1 cellular context compared by ENCODE assay signal in the genomic region with DNA sequence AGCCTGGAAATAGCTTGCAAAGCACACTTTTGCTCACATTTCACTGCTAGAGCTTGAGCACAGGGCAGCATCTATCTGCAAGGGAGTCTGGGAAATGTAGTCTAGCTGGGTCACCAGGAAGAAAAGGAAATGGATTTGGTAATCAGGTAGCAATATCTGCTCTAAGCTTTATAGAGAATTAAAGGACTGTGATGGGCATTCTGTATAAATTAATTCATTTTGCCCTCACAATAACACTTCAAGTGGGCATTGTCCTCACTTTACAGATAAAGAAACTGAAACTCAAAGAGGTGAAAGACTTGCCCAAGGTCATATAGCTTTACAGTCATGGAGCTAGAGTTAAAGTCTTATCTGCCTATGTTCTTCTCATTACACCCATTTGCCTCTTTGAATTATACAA.
TF ChIP-seq lines count a peak whose summit lies in the region.

No MANE protein-coding gene starts in this region.

TF ChIP-seq in HCT116, 20 proteins besides CTCF, POLR2A, EP300 and RAD21 (continued from another document):
- TF ChIP-seq, protein P1, sequence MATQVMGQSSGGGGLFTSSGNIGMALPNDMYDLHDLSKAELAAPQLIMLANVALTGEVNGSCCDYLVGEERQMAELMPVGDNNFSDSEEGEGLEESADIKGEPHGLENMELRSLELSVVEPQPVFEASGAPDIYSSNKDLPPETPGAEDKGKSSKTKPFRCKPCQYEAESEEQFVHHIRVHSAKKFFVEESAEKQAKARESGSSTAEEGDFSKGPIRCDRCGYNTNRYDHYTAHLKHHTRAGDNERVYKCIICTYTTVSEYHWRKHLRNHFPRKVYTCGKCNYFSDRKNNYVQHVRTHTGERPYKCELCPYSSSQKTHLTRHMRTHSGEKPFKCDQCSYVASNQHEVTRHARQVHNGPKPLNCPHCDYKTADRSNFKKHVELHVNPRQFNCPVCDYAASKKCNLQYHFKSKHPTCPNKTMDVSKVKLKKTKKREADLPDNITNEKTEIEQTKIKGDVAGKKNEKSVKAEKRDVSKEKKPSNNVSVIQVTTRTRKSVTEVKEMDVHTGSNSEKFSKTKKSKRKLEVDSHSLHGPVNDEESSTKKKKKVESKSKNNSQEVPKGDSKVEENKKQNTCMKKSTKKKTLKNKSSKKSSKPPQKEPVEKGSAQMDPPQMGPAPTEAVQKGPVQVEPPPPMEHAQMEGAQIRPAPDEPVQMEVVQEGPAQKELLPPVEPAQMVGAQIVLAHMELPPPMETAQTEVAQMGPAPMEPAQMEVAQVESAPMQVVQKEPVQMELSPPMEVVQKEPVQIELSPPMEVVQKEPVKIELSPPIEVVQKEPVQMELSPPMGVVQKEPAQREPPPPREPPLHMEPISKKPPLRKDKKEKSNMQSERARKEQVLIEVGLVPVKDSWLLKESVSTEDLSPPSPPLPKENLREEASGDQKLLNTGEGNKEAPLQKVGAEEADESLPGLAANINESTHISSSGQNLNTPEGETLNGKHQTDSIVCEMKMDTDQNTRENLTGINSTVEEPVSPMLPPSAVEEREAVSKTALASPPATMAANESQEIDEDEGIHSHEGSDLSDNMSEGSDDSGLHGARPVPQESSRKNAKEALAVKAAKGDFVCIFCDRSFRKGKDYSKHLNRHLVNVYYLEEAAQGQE (IDR thresholded peaks at IDR 0.05; ENCODE audit: low read depth), result no peak
- TF ChIP-seq FOSL1 (IDR thresholded peaks at IDR 0.05; ENCODE audit: low read depth) (no peak), POLR2AphosphoS5 (IDR thresholded peaks at IDR 0.05; ENCODE audit: low read depth, low read length) (no peak), ELF1 (IDR thresholded peaks at IDR 0.05; ENCODE audit: borderline replicate concordance, low read depth) (peak; percentile 5; the same call in 1 of the 2 replicates), EGR1 (IDR thresholded peaks at IDR 0.05; ENCODE audit: low read depth) (no peak), CBX3 (IDR thresholded peaks at IDR 0.05; ENCODE audit: low read depth) (no peak), YY1 (IDR thresholded peaks at IDR 0.05; ENCODE audit: extremely low read depth, insufficient replicate concordance, low read depth, low read length) (no peak), SP1 (IDR thresholded peaks at IDR 0.05; ENCODE audit: low read depth) (no peak)
